Comparison of ENCODE assay signal across 24 cellular contexts in the genomic region with DNA sequence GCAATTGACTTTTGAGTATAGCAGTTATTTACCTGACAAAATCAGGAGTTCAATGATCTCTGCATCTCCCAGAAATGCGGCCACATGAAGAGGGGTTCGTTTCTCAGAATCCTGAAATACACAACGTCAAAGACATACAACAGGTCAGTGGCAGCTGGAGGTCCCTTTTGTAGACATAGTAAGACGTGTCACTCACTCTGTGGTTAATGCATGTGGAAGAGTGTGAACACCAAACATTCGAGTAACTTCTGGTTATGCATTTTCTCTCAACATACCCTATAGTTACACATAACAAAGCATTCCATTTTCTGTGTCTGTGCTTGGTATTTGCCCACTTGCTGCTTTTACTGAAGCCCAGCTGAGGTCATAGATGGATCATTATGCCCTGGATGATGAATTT.
A peak's percentile ranks its signal among the peaks of the same experiment; 100 is the strongest.
DNase-seq lines count a peak whose midpoint lies in the region; ATAC-seq, FAIRE-seq and TF ChIP-seq lines count a peak whose summit lies in the region.
"Had no signal": no experiment of that assay in that cellular context is flagged by ENCODE, and none has a peak within 500 bp of the region (broad histone marks: within the 10 kb centered on the region; RNA-seq: fewer than 3 reads in every experiment).

No MANE protein-coding gene starts in this region.

- peak overlapping the region; percentile 56 for H3K27ac Mint-ChIP-seq in stimulated activated naive CD8-positive, alpha-beta T cell treated with anti-CD3 and anti-CD28 coated beads, Interleukin-15, Interleukin-2, amounts not matched to agents 100 ng/mL and 50 ng/mL, for 24 hours
- H3K27ac Mint-ChIP-seq in activated CD4-positive, alpha-beta memory T cell treated with anti-CD3 and anti-CD28 coated beads for 36 hours, result peak overlapping the region; percentile 69
- H3K27ac Mint-ChIP-seq: WTC11 had no signal

- 67% methylated on average over 5 of the region's 5 CpGs; no CpG with 5 or more reads in 1 of the 2 experiments for WGBS in H1 (ENCODE audit: extremely low coverage in 1 of 2, insufficient coverage in 1 of 2, insufficient read length in 1 of 2, insufficient replicate concordance in 2 of 2, low coverage in 1 of 2, low lambda C conversion rate in 2 of 2, missing lambda C conversion rate in 1 of 2), 2 experiments
- WGBS in aorta, 2 donors, result 68 to 70% methylated on average over 5 of the region's 5 CpGs
- WGBS in esophagus squamous epithelium, 2 donors, result 63 to 67% methylated on average over 5 of the region's 5 CpGs

- no peaks in the 10 kb centered on the region for H3K23me2 ChIP-seq in H1 (ENCODE audit: low read depth, low read length)

- H2BK5ac ChIP-seq in H1 (ENCODE audit: low read depth, low read length), result no peak overlapping the region

- H3K4me3 ChIP-seq in H1 (ENCODE audit: extremely low read depth in 1 of 4, insufficient read depth in 2 of 4, low read depth in 3 of 4, low read length in 4 of 4) (no peak overlapping the region), aorta (ENCODE audit: low read length in 2 of 2) (no peak overlapping the region), esophagus squamous epithelium (no peak overlapping the region), BE2C (ENCODE audit: low read depth, low read length) (no peak overlapping the region)
- H3K4me3 ChIP-seq: K562, mucosa of descending colon, vagina had no signal

- no peaks in the 10 kb centered on the region for H3K4me1 ChIP-seq in H1 (replicated peaks in 1 of 4; ENCODE audit: control insufficient read depth in 3 of 4, insufficient read depth in 4 of 4, low read length in 3 of 4)
- H3K4me1 ChIP-seq in aorta (ENCODE audit: control insufficient read depth in 1 of 2, insufficient read depth in 2 of 2, low read length in 2 of 2), result peaks cover under 1 to 3% of the 10 kb centered on the region in 2 donors
- peaks cover 0 to 20% (median 5%) of the 10 kb centered on the region in 3 donors for H3K4me1 ChIP-seq in esophagus squamous epithelium
- peaks cover 18% of the 10 kb centered on the region for H3K4me1 ChIP-seq in BE2C
- H3K4me1 ChIP-seq: vagina had no signal

- H3K9me3 ChIP-seq in H1 (ENCODE audit: insufficient read depth in 2 of 2, low read depth in 1 of 2, low read length in 1 of 2) (no peaks in the 10 kb centered on the region), aorta (ENCODE audit: control insufficient read depth, low read length) (no peaks in the 10 kb centered on the region), esophagus squamous epithelium (no peaks in the 10 kb centered on the region), BE2C (no peaks in the 10 kb centered on the region)
- H3K9me3 ChIP-seq: mucosa of descending colon, vagina had no signal

- no peaks in the 10 kb centered on the region for H3K79me1 ChIP-seq in H1 (ENCODE audit: low read depth, low read length)

- H3K4ac ChIP-seq in H1 (replicated peaks; ENCODE audit: insufficient read length, low read depth, low read length), result no peak overlapping the region

- no peak overlapping the region for H4K8ac ChIP-seq in H1 (ENCODE audit: extremely low read depth, insufficient read depth, low read length)

- no peak overlapping the region for H2BK12ac ChIP-seq in H1 (ENCODE audit: low read depth, low read length)

- intact Hi-C loops in activated CD4-positive, alpha-beta memory T cell treated with anti-CD3 and anti-CD28 coated beads for 36 hours (cut with micrococcal nuclease), result no loop called here
- intact Hi-C loops in aorta (cut with DNase I), result no loop called here
- intact Hi-C loops in esophagus squamous epithelium (cut with DNase I), result no loop called here

- H4K20me1 ChIP-seq in H1 (replicated peaks in 1 of 2; ENCODE audit: control insufficient read depth in 1 of 2, insufficient read depth in 2 of 2, low read length in 2 of 2), result no peaks in the 10 kb centered on the region

- H3K14ac ChIP-seq in H1 (ENCODE audit: insufficient read length), result no peak overlapping the region

- H3K79me2 ChIP-seq in H1 (ENCODE audit: control insufficient read depth in 1 of 2, insufficient read depth in 2 of 2, low read length in 2 of 2), result no peaks in the 10 kb centered on the region

- peaks cover 50% of the 10 kb centered on the region for H3K36me3 Mint-ChIP-seq in stimulated activated naive CD8-positive, alpha-beta T cell treated with anti-CD3 and anti-CD28 coated beads, Interleukin-15, Interleukin-2, amounts not matched to agents 100 ng/mL and 50 ng/mL, for 24 hours (ENCODE audit: low read depth)
- peaks cover 14% of the 10 kb centered on the region for H3K36me3 Mint-ChIP-seq in activated CD4-positive, alpha-beta memory T cell treated with anti-CD3 and anti-CD28 coated beads for 36 hours
- H3K36me3 Mint-ChIP-seq: WTC11 had no signal

- H3K9ac ChIP-seq in H1 (replicated peaks in 1 of 4; ENCODE audit: extremely low read depth in 1 of 4, low read depth in 3 of 4, low read length in 3 of 4), result no peak overlapping the region; a peak in 1 of 7 replicates

- TF ChIP-seq EP300 in H1 (IDR thresholded peaks at IDR 0.05; ENCODE audit: borderline replicate concordance in 1 of 2, low read depth in 2 of 2, low read length in 2 of 2), result no peak

- H2BK15ac ChIP-seq in H1 (ENCODE audit: low read length), result no peak overlapping the region

- FAIRE-seq in H1 (lab: Jason Lieb, UNC), result no peak
- FAIRE-seq: G401.6, K562 had no signal

- no peak overlapping the region for H2BK120ac ChIP-seq in H1 (replicated peaks; ENCODE audit: low read depth, low read length)

- TF ChIP-seq POLR2A in H1 (IDR thresholded peaks at IDR 0.05; ENCODE audit: control extremely low read depth in 1 of 2, low read depth in 2 of 2, low read length in 2 of 2), result no peak
- no peak for TF ChIP-seq POLR2A in esophagus squamous epithelium (IDR thresholded peaks at IDR 0.05)

- no peak for DNase-seq in stimulated activated naive CD8-positive, alpha-beta T cell treated with anti-CD3 and anti-CD28 coated beads, Interleukin-15, Interleukin-2, amounts not matched to agents 100 U/mL and 50 U/mL, for 24 hours
- no peak for DNase-seq in activated CD4-positive, alpha-beta memory T cell treated with anti-CD3 and anti-CD28 coated beads for 36 hours
- no peak for DNase-seq in H1 (ENCODE audit: low read depth in 1 of 2, low spot score in 2 of 2)
- no peak for DNase-seq in aorta
- no peak for DNase-seq in activated gamma-delta T cell treated with Interleukin-2 at 50 U/mL for 16 hours
- DNase-seq in esophagus squamous epithelium (lab: John Stamatoyannopoulos, UW), result no peak
- no peak for DNase-seq in BE2C
- DNase-seq: activated CD8-positive, alpha-beta memory T cell treated with anti-CD3 and anti-CD28 coated beads, Interleukin-2, amount 50 U/mL, for 48 hours; COR-L47; effector CD4-positive, alpha-beta T cell; head of caudate nucleus; left ventricle myocardium superior; mucosa of descending colon; MV-4-11; NCI-H446; NK-92 treated with Interleukin-12 subunit alpha and Interleukin-12 subunit beta, amount 100 ng/mL, for 24 hours; right cardiac atrium; Right ventricle myocardium superior had no signal

- H3K27me3 ChIP-seq in H1 (replicated peaks in 1 of 4; ENCODE audit: control insufficient read depth in 3 of 4, extremely low read depth in 1 of 4, insufficient read depth in 3 of 4, low read length in 3 of 4), result peaks cover 0 to 2% (median 0%) of the 10 kb centered on the region in 4 experiments; a peak in 1 of 7 replicates
- no peaks in the 10 kb centered on the region for H3K27me3 ChIP-seq in aorta (ENCODE audit: control insufficient read depth in 1 of 2, insufficient read depth in 2 of 2, low read length in 1 of 2)
- no peaks in the 10 kb centered on the region for H3K27me3 ChIP-seq in esophagus squamous epithelium
- no peaks in the 10 kb centered on the region for H3K27me3 ChIP-seq in BE2C
- H3K27me3 ChIP-seq: vagina had no signal

- no peaks in the 10 kb centered on the region for H3K27me3 Mint-ChIP-seq in stimulated activated naive CD8-positive, alpha-beta T cell treated with anti-CD3 and anti-CD28 coated beads, Interleukin-15, Interleukin-2, amounts not matched to agents 100 ng/mL and 50 ng/mL, for 24 hours
- H3K27me3 Mint-ChIP-seq in activated CD4-positive, alpha-beta memory T cell treated with anti-CD3 and anti-CD28 coated beads for 36 hours, result no peaks in the 10 kb centered on the region

- no peak overlapping the region for H3K23ac ChIP-seq in H1 (ENCODE audit: insufficient read length)

- H2AK5ac ChIP-seq in H1 (ENCODE audit: low read depth, low read length), result no peak overlapping the region

- no peak for ATAC-seq in stimulated activated naive CD8-positive, alpha-beta T cell treated with anti-CD3 and anti-CD28 coated beads, Interleukin-15, Interleukin-2, amounts not matched to agents 100 U/mL and 50 U/mL, for 24 hours
- ATAC-seq in aorta (ENCODE audit: low FRiP score), result no peak
- ATAC-seq: HCT116, K562, left ventricle myocardium superior, right cardiac atrium, WTC11 had no signal

- H3K4me3 Mint-ChIP-seq in stimulated activated naive CD8-positive, alpha-beta T cell treated with anti-CD3 and anti-CD28 coated beads, Interleukin-15, Interleukin-2, amounts not matched to agents 100 ng/mL and 50 ng/mL, for 24 hours, result no peak overlapping the region
- H3K4me3 Mint-ChIP-seq in activated CD4-positive, alpha-beta memory T cell treated with anti-CD3 and anti-CD28 coated beads for 36 hours, result no peak overlapping the region
- H3K4me3 Mint-ChIP-seq: WTC11 had no signal

- no peak overlapping the region for H4K91ac ChIP-seq in H1 (replicated peaks; ENCODE audit: insufficient read length, low read length)

- no peak overlapping the region for H3K4me2 ChIP-seq in H1 (ENCODE audit: insufficient read depth in 1 of 2, low read depth in 2 of 2, low read length in 2 of 2)

- TF ChIP-seq CTCF in H1 (IDR thresholded peaks at IDR 0.05; ENCODE audit: control extremely low read depth in 1 of 3, insufficient read depth in 1 of 3, low read depth in 1 of 3, low read length in 3 of 3) (no peak), esophagus squamous epithelium (IDR thresholded peaks at IDR 0.05) (no peak), BE2C (IDR thresholded peaks at IDR 0.05; ENCODE audit: low read depth, low read length) (no peak)

- H4K5ac ChIP-seq in H1 (ENCODE audit: insufficient read length, low read depth, low read length), result no peak overlapping the region

- H2AFZ ChIP-seq in H1 (ENCODE audit: low read length), result peak overlapping the region; percentile 63; the same call in 1 of the 2 replicates

- H3K36me3 ChIP-seq in H1 (ENCODE audit: control insufficient read depth in 2 of 4, insufficient read depth in 4 of 4, low read length in 3 of 4) (no peaks in the 10 kb centered on the region), aorta (ENCODE audit: control insufficient read depth in 1 of 2, insufficient read depth in 2 of 2, low read length in 1 of 2) (peaks cover 0 to 2% of the 10 kb centered on the region in 2 donors), esophagus squamous epithelium (no peaks in the 10 kb centered on the region), BE2C (no peaks in the 10 kb centered on the region)
- H3K36me3 ChIP-seq: vagina had no signal

- H3K27ac ChIP-seq in H1 (ENCODE audit: low read depth, low read length) (no peak overlapping the region), aorta (ENCODE audit: low read depth in 1 of 2, low read length in 2 of 2) (no peak overlapping the region), esophagus squamous epithelium (no peak overlapping the region)
- H3K27ac ChIP-seq: vagina had no signal

- no peak overlapping the region for H3K56ac ChIP-seq in H1 (replicated peaks; ENCODE audit: insufficient read length, low read depth, low read length)

- H2BK20ac ChIP-seq in H1 (ENCODE audit: low read length), result no peak overlapping the region

- H3K4me1 Mint-ChIP-seq in stimulated activated naive CD8-positive, alpha-beta T cell treated with anti-CD3 and anti-CD28 coated beads, Interleukin-15, Interleukin-2, amounts not matched to agents 100 ng/mL and 50 ng/mL, for 24 hours (ENCODE audit: low read depth), result peaks cover 85% of the 10 kb centered on the region
- peaks cover 68% of the 10 kb centered on the region for H3K4me1 Mint-ChIP-seq in activated CD4-positive, alpha-beta memory T cell treated with anti-CD3 and anti-CD28 coated beads for 36 hours (ENCODE audit: low read depth)

- H3K9me3 Mint-ChIP-seq in stimulated activated naive CD8-positive, alpha-beta T cell treated with anti-CD3 and anti-CD28 coated beads, Interleukin-15, Interleukin-2, amounts not matched to agents 100 ng/mL and 50 ng/mL, for 24 hours, result no peaks in the 10 kb centered on the region
- no peaks in the 10 kb centered on the region for H3K9me3 Mint-ChIP-seq in activated CD4-positive, alpha-beta memory T cell treated with anti-CD3 and anti-CD28 coated beads for 36 hours
- H3K9me3 Mint-ChIP-seq: WTC11 had no signal

- POLR2A ChIA-PET in activated CD4-positive, alpha-beta memory T cell treated with anti-CD3 and anti-CD28 coated beads for 36 hours (lab: Charles Lee), result interaction anchor here (0.9 kb wide), 1 partner anchor 10 kb away, joined by 3 read pairs; no protein-coding TSS in a partner anchor
- POLR2A ChIA-PET in H1 (lab: Charles Lee; ENCODE audit: partially characterized antibody), result no interaction called here

- TF ChIP-seq RAD21 in H1 (IDR thresholded peaks at IDR 0.05 in 1 of 2, conservative IDR thresholded peaks at IDR 0.05 in 1 of 2; ENCODE audit: low read depth in 2 of 2, low read length in 2 of 2), result no peak

- H3K18ac ChIP-seq in H1 (ENCODE audit: extremely low read depth, low read length), result no peak overlapping the region

- CTCF ChIA-PET in activated CD4-positive, alpha-beta memory T cell treated with anti-CD3 and anti-CD28 coated beads for 36 hours (lab: Charles Lee), result interaction anchor here (0.7 kb wide), 1 partner anchor 181 kb away, joined by 3 read pairs; no protein-coding TSS in a partner anchor
- CTCF ChIA-PET in H1 (lab: Charles Lee; ENCODE audit: partially characterized antibody), result interaction anchor here (0.9 to 1.0 kb wide), 2 partner anchors 12 to 22 kb away, joined by 3 to 4 read pairs; no protein-coding TSS in a partner anchor
